In genomic region chr1:192506741-192507155, GRCh38 we compare ENCODE assay signal across 2 cellular contexts.
TF ChIP-seq lines count a peak whose summit lies in the region.

No MANE protein-coding gene starts in this region.

TF ChIP-seq in GM23338, 12 proteins besides CTCF, POLR2A, EP300 and RAD21 (continued from another document):
- no peak for TF ChIP-seq ETS1 (IDR thresholded peaks at IDR 0.05)
- TF ChIP-seq EZH2 (IDR thresholded peaks at IDR 0.05; ENCODE audit: low read depth, unreplicated experiment), result no peak
- no peak for TF ChIP-seq ZNF114 (CRISPR knock-in tag; IDR thresholded peaks at IDR 0.05)
- TF ChIP-seq JUNB (IDR thresholded peaks at IDR 0.05; ENCODE audit: unreplicated experiment), result no peak
- no peak for TF ChIP-seq ZNF462 (CRISPR knock-in tag; IDR thresholded peaks at IDR 0.05)
- no peak for TF ChIP-seq REST (IDR thresholded peaks at IDR 0.05; ENCODE audit: unreplicated experiment)
- no peak for TF ChIP-seq STAT1 (IDR thresholded peaks at IDR 0.05; ENCODE audit: unreplicated experiment)
- no peak for TF ChIP-seq POLR2AphosphoS5 (IDR thresholded peaks at IDR 0.05; ENCODE audit: low read depth)
- TF ChIP-seq NANOG (IDR thresholded peaks at IDR 0.05; ENCODE audit: borderline replicate concordance), result no peak

TF ChIP-seq in Ishikawa, 13 proteins besides CTCF, POLR2A, EP300 and RAD21 (continued from another document):
- no peak for TF ChIP-seq CREB1 (IDR thresholded peaks at IDR 0.05; ENCODE audit: low read depth)
- TF ChIP-seq TCF12 (IDR thresholded peaks at IDR 0.05; ENCODE audit: low read depth), result no peak
- TF ChIP-seq TAF1 (IDR thresholded peaks at IDR 0.05; ENCODE audit: low read depth), result no peak
- TF ChIP-seq YY1 (IDR thresholded peaks at IDR 0.05; ENCODE audit: low read depth), result no peak
- no peak for TF ChIP-seq CEBPB (IDR thresholded peaks at IDR 0.05)
- no peak for TF ChIP-seq EGR1 (IDR thresholded peaks at IDR 0.05)
- no peak for TF ChIP-seq USF1 (IDR thresholded peaks at IDR 0.05)
- TF ChIP-seq REST (IDR thresholded peaks at IDR 0.05; ENCODE audit: low read depth), result no peak
- TF ChIP-seq FOXM1 (IDR thresholded peaks at IDR 0.05; ENCODE audit: borderline replicate concordance, low read depth), result no peak
- TF ChIP-seq TEAD4 (IDR thresholded peaks at IDR 0.05), result no peak
- TF ChIP-seq ZBTB7A (IDR thresholded peaks at IDR 0.05; ENCODE audit: low read depth), result no peak
TF ChIP-seq in Ishikawa: peak in this region for 0.
